8 cellular contexts compared by ENCODE assay signal in genomic region chr2:65186872-65187851, GRCh38. TPM values are rescaled to one million over a fixed set of nuclear protein-coding genes. Genes with fewer than 3 reads are reported as not detected.
DNase-seq lines count a peak whose midpoint lies in the region; ATAC-seq and TF ChIP-seq lines count a peak whose summit lies in the region.

No MANE protein-coding gene starts in this region.

- 38 to 40% methylated on average over 19 of the region's 19 CpGs for WGBS in testis, 2 donors

- H3K4me1 ChIP-seq in SJCRH30 (no peaks in the 10 kb centered on the region), testis (no peaks in the 10 kb centered on the region)

- H3K27ac Mint-ChIP-seq in CD14-positive monocyte = peak overlapping the region in 3 of 7 donors; percentile 1 to 55 (median 6)

- no peak overlapping the region for H3K4me3 ChIP-seq in SJCRH30
- H3K4me3 ChIP-seq in testis = peak overlapping the region in 1 of 2 donors; percentile 20

- H3K27me3 ChIP-seq in SJCRH30 (no peaks in the 10 kb centered on the region; the same call in 1 of the 2 replicates), testis (no peaks in the 10 kb centered on the region)

- no peaks in the 10 kb centered on the region for H3K9me3 ChIP-seq in SJCRH30 (replicated peaks)
- no peaks in the 10 kb centered on the region for H3K9me3 ChIP-seq in testis

- TF ChIP-seq CTCF in CD14-positive monocyte (IDR thresholded peaks at IDR 0.05) (peak; percentile 81), testis (IDR thresholded peaks at IDR 0.05) (peak; percentile 34 to 77 (median 62))

- no peak for TF ChIP-seq POLR2A in testis (IDR thresholded peaks at IDR 0.05)

- peaks cover 14% of the 10 kb centered on the region for H3K4me1 Mint-ChIP-seq in CD14-positive monocyte

- peak; percentile 74 for DNase-seq in CD14-positive monocyte (ENCODE audit: low spot score)
- peak; percentile 43 for DNase-seq in KG1 (lab: John Stamatoyannopoulos, UW)
- peak; percentile 70 to 91 for DNase-seq in SJCRH30
- peak; percentile 85 for DNase-seq in activated effector memory CD4-positive, alpha-beta T cell treated with anti-CD3 and anti-CD28 coated beads, Interleukin-2, amount 50 U/mL, for 16 hours
- DNase-seq in foreskin melanocyte = peak; percentile 57
- DNase-seq in nucleus accumbens (lab: John Stamatoyannopoulos, UW) = peak in 50 of 56 donors; percentile 12 to 82 (median 50)
- peak; percentile 86 for DNase-seq in testis

- intact Hi-C loops in CD14-positive monocyte (cut with micrococcal nuclease) = loop anchor here in 1 of 2 donors (5.0 kb wide), 1 partner anchor 120 kb away; no protein-coding TSS in a partner anchor
- intact Hi-C loops in testis (cut with DNase I; ENCODE audit: low total_unique reads) = no loop called here

- ATAC-seq in GM19455 (IDR thresholded peaks at IDR 0.05; ENCODE audit: unreplicated experiment) = peak; percentile 83

- no peaks in the 10 kb centered on the region for H3K36me3 Mint-ChIP-seq in CD14-positive monocyte

- no peaks in the 10 kb centered on the region for H3K36me3 ChIP-seq in SJCRH30
- no peaks in the 10 kb centered on the region for H3K36me3 ChIP-seq in testis (ENCODE audit: low read depth, missing control alignments)

- peak overlapping the region; percentile 14 to 32 for H3K4me3 Mint-ChIP-seq in CD14-positive monocyte

- H3K27ac ChIP-seq in SJCRH30 = no peak overlapping the region
- no peak overlapping the region for H3K27ac ChIP-seq in testis

- peaks cover 2 to 6% (median 5%) of the 10 kb centered on the region in 3 donors for H3K27me3 Mint-ChIP-seq in CD14-positive monocyte (ENCODE audit: low read depth in 3 of 3)

- H3K9me3 Mint-ChIP-seq in CD14-positive monocyte = peaks cover 0 to 5% (median 0%) of the 10 kb centered on the region in 7 donors

RNA-seq across cellular contexts. Expression of gene ACTR2, which starts 40.5 kb away (rescaled TPM):
- polyA plus RNA-seq in CD14-positive monocyte (100 to 1,000 TPM; 342 to 560 TPM), testis (ENCODE audit: insufficient read depth, low read depth, low replicate concordance) (80.1 TPM)
- 109 and 122 TPM in 2 replicates for total RNA-seq in SJCRH30 (2014; rRNA removed; shearing (Covaris generic))
- total RNA-seq in testis = 10 to 100 TPM; 49.2 to 56.6 TPM

RNA-seq across cellular contexts. Expression of gene RAB1A, which starts 57.3 kb away (rescaled TPM):
- polyA plus RNA-seq in CD14-positive monocyte = 100 to 1,000 TPM; 110 to 124 TPM
- total RNA-seq in SJCRH30 (2014; rRNA removed; shearing (Covaris generic)) = 118 and 127 TPM in 2 replicates
- 100 to 1,000 TPM in 1 of 2 donors, 10 to 100 TPM in 1; 82.0 to 113 TPM for total RNA-seq in testis
- 154 TPM for polyA plus RNA-seq in testis (ENCODE audit: insufficient read depth, low read depth, low replicate concordance)
